ENCODE assay signal across 1 cellular context in the genomic region with DNA sequence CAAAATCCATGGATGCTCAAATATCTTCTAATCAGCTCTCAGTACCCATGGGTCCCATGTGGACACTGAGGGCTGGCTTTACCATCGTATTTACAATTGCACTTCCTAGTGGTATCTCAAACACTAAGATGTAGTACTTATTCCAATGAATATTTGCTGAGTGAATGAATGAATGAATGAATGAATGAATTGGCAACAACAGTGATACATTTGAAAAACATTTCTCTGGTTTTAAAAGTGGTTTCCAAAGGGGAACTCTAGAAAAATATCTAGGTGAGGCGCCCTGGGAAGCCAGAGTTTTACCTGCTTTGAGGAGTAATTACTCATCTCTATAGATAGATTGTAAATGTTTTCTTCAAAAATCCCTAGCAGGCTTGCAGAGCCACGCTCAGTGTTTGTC.
A peak's percentile ranks its signal among the peaks of the same experiment; 100 is the strongest.
TF ChIP-seq lines count a peak whose summit lies in the region.

No MANE protein-coding gene starts in this region.

TF ChIP-seq in GM12878, 131 proteins besides CTCF, POLR2A, EP300 and RAD21:
- TF ChIP-seq, protein P1, sequence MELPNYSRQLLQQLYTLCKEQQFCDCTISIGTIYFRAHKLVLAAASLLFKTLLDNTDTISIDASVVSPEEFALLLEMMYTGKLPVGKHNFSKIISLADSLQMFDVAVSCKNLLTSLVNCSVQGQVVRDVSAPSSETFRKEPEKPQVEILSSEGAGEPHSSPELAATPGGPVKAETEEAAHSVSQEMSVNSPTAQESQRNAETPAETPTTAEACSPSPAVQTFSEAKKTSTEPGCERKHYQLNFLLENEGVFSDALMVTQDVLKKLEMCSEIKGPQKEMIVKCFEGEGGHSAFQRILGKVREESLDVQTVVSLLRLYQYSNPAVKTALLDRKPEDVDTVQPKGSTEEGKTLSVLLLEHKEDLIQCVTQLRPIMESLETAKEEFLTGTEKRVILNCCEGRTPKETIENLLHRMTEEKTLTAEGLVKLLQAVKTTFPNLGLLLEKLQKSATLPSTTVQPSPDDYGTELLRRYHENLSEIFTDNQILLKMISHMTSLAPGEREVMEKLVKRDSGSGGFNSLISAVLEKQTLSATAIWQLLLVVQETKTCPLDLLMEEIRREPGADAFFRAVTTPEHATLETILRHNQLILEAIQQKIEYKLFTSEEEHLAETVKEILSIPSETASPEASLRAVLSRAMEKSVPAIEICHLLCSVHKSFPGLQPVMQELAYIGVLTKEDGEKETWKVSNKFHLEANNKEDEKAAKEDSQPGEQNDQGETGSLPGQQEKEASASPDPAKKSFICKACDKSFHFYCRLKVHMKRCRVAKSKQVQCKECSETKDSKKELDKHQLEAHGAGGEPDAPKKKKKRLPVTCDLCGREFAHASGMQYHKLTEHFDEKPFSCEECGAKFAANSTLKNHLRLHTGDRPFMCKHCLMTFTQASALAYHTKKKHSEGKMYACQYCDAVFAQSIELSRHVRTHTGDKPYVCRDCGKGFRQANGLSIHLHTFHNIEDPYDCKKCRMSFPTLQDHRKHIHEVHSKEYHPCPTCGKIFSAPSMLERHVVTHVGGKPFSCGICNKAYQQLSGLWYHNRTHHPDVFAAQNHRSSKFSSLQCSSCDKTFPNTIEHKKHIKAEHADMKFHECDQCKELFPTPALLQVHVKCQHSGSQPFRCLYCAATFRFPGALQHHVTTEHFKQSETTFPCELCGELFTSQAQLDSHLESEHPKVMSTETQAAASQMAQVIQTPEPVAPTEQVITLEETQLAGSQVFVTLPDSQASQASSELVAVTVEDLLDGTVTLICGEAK (IDR thresholded peaks at IDR 0.05; ENCODE audit: borderline replicate concordance): no peak
- TF ChIP-seq KLF5 (IDR thresholded peaks at IDR 0.05; ENCODE audit: partially characterized antibody) (no peak), TBL1XR1 (IDR thresholded peaks at IDR 0.05; ENCODE audit: low read depth, low read length) (no peak), WRNIP1 (IDR thresholded peaks at IDR 0.05; ENCODE audit: borderline replicate concordance, low read depth, low read length) (no peak), ZNF24 (IDR thresholded peaks at IDR 0.05) (peak; percentile 89)
- TF ChIP-seq, protein P2, sequence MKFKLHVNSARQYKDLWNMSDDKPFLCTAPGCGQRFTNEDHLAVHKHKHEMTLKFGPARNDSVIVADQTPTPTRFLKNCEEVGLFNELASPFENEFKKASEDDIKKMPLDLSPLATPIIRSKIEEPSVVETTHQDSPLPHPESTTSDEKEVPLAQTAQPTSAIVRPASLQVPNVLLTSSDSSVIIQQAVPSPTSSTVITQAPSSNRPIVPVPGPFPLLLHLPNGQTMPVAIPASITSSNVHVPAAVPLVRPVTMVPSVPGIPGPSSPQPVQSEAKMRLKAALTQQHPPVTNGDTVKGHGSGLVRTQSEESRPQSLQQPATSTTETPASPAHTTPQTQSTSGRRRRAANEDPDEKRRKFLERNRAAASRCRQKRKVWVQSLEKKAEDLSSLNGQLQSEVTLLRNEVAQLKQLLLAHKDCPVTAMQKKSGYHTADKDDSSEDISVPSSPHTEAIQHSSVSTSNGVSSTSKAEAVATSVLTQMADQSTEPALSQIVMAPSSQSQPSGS (IDR thresholded peaks at IDR 0.05; ENCODE audit: low read length): no peak
